ENCODE assay signal across 17 cellular contexts in genomic region chr4:100208459-100208858, GRCh38. TPM values are rescaled to one million over a fixed set of nuclear protein-coding genes. Genes with fewer than 3 reads are reported as not detected.
DNase-seq lines count a peak whose midpoint lies in the region; ATAC-seq and TF ChIP-seq lines count a peak whose summit lies in the region.
"Had no signal": no experiment of that assay in that cellular context is flagged by ENCODE, and none has a peak within 500 bp of the region (broad histone marks: within the 10 kb centered on the region; RNA-seq: fewer than 3 reads in every experiment).

No MANE protein-coding gene starts in this region.

- peak overlapping the region; percentile 44 for H3K27ac Mint-ChIP-seq in Calu3 (ENCODE audit: unreplicated experiment)
- H3K27ac Mint-ChIP-seq: activated CD4-positive, alpha-beta memory T cell treated with anti-CD3 and anti-CD28 coated beads, Interleukin-2, amount 10 ng/mL, durations not matched to agents 7 days and 5 days; brain had no signal

- H3K9me3 ChIP-seq in SU-DHL-6 (ENCODE audit: insufficient read depth, low read length) (no peaks in the 10 kb centered on the region), ascending aorta (no peaks in the 10 kb centered on the region)
- H3K9me3 ChIP-seq: prostate gland had no signal

- H3K27me3 ChIP-seq in SU-DHL-6 (ENCODE audit: low read length): no peaks in the 10 kb centered on the region
- no peaks in the 10 kb centered on the region for H3K27me3 ChIP-seq in ascending aorta

- TSS peak; percentile 77 for BruUV-seq in Calu3 (replicated peaks; lab: Mats Ljungman, UMichigan)

- H3K4me3 Mint-ChIP-seq in Calu3 (ENCODE audit: low read depth, unreplicated experiment): no peak overlapping the region
- H3K4me3 Mint-ChIP-seq: activated CD4-positive, alpha-beta memory T cell treated with anti-CD3 and anti-CD28 coated beads, Interleukin-2, amount 10 ng/mL, durations not matched to agents 7 days and 5 days; brain had no signal

- H3K4me1 Mint-ChIP-seq in Calu3 (ENCODE audit: low read depth, unreplicated experiment): peaks cover 27% of the 10 kb centered on the region
- H3K4me1 Mint-ChIP-seq: brain had no signal

- H3K4me3 ChIP-seq in SU-DHL-6 (ENCODE audit: insufficient read depth, low read length, poor library complexity, severe bottlenecking): no peak overlapping the region
- H3K4me3 ChIP-seq in ascending aorta: no peak overlapping the region
- H3K4me3 ChIP-seq: prostate gland had no signal

- CTCF ChIA-PET in Calu3 (lab: Charles Lee): no interaction called here

- no peaks in the 10 kb centered on the region for H3K9me3 Mint-ChIP-seq in Calu3 (ENCODE audit: low read depth, unreplicated experiment)
- H3K9me3 Mint-ChIP-seq: activated CD4-positive, alpha-beta memory T cell treated with anti-CD3 and anti-CD28 coated beads, Interleukin-2, amount 10 ng/mL, durations not matched to agents 7 days and 5 days had no signal

- H3K27ac ChIP-seq in SU-DHL-6 (ENCODE audit: low read depth, low read length): no peak overlapping the region
- H3K27ac ChIP-seq in ascending aorta: no peak overlapping the region
- H3K27ac ChIP-seq: prostate gland had no signal

- H3K36me3 ChIP-seq in SU-DHL-6 (ENCODE audit: low read length) (no peaks in the 10 kb centered on the region), ascending aorta (no peaks in the 10 kb centered on the region)
- H3K36me3 ChIP-seq: prostate gland had no signal

- H3K4me2 ChIP-seq in SU-DHL-6 (ENCODE audit: low read depth, low read length, poor library complexity, severe bottlenecking): peak overlapping the region; percentile 12

- DNase-seq in Calu3 (no peak), NCI-H1092 (lab: John Stamatoyannopoulos, UW) (no peak), AG20443 (ENCODE audit: low spot score) (no peak), ascending aorta (ENCODE audit: low spot score in 2 of 2) (no peak), sciatic nerve (ENCODE audit: low spot score) (no peak)
- DNase-seq: activated CD4-positive, alpha-beta memory T cell treated with anti-CD3 and anti-CD28 coated beads, Interleukin-2, amount 10 ng/mL, durations not matched to agents 7 days and 5 days; activated effector memory CD4-positive, alpha-beta T cell treated with Interleukin-2 at 50 U/mL for 16 hours; AML-193; NCI-H69; stimulated activated CD4-positive, alpha-beta T cell treated with anti-CD3 and anti-CD28 coated beads, Interleukin-2, amount 100 ng/mL, for 24 hours; T1000 had no signal

- H3F3A ChIP-seq in SU-DHL-6 (ENCODE audit: insufficient read depth): no peaks in the 10 kb centered on the region

- H3K4me1 ChIP-seq in ascending aorta: no peaks in the 10 kb centered on the region
- H3K4me1 ChIP-seq: prostate gland had no signal

- H3K9ac ChIP-seq in SU-DHL-6 (ENCODE audit: low read length): no peak overlapping the region

- no peaks in the 10 kb centered on the region for H3K79me2 ChIP-seq in SU-DHL-6 (ENCODE audit: insufficient read depth, low read length)

- H4K20me1 ChIP-seq in SU-DHL-6 (ENCODE audit: low read depth, low read length): no peaks in the 10 kb centered on the region

- intact Hi-C loops in Calu3 (cut with micrococcal nuclease; ENCODE audit: unreplicated experiment): no loop called here
- intact Hi-C loops in ascending aorta (cut with DNase I): no loop called here
- intact Hi-C loops in sciatic nerve (cut with DNase I): no loop called here

- no peak overlapping the region for H2AFZ ChIP-seq in SU-DHL-6 (ENCODE audit: low read depth, low read length, severe bottlenecking)

- H3K36me3 Mint-ChIP-seq in Calu3 (ENCODE audit: insufficient read depth, unreplicated experiment): no peaks in the 10 kb centered on the region
- H3K36me3 Mint-ChIP-seq: brain had no signal

- TF ChIP-seq CTCF in Calu3 (IDR thresholded peaks at IDR 0.05; ENCODE audit: unreplicated experiment) (no peak), SU-DHL-6 (IDR thresholded peaks at IDR 0.05; ENCODE audit: insufficient read depth, low read length, poor library complexity, severe bottlenecking) (no peak), ascending aorta (IDR thresholded peaks at IDR 0.05) (no peak)

- H3K27me3 Mint-ChIP-seq in Calu3 (ENCODE audit: unreplicated experiment): no peaks in the 10 kb centered on the region

- no peaks in the 10 kb centered on the region for H3K9me2 ChIP-seq in SU-DHL-6 (replicated peaks; ENCODE audit: insufficient read depth, low read length)

- peak; percentile 10 for ATAC-seq in GM19351 (IDR thresholded peaks at IDR 0.05; ENCODE audit: unreplicated experiment)
- ATAC-seq in HG03025 (IDR thresholded peaks at IDR 0.05; ENCODE audit: low FRiP score, unreplicated experiment): peak; percentile 14
- ATAC-seq in sciatic nerve: no peak
- ATAC-seq: Right ventricle myocardium inferior had no signal

RNA-seq across cellular contexts. Expression of gene DDIT4L, which starts 18.2 kb away (rescaled TPM):
- total RNA-seq in Calu3 (2022) (0.57 and 1.2 TPM in 2 replicates), ascending aorta (4.8 TPM), sciatic nerve (11.5 TPM)
